ENCODE assay signal across 1 cellular context in genomic region chr9:121074370-121075250, GRCh38.
TF ChIP-seq lines count a peak whose summit lies in the region.

Gene CNTRL (plus strand): TSS chr9:121074955. CDS start chr9:121088327, 13,372 bp downstream.

TF ChIP-seq in K562, 482 proteins besides CTCF, POLR2A, EP300 and RAD21 (continued from another document and continues in another):
- TF ChIP-seq ZNF592 (IDR thresholded peaks at IDR 0.05): peak; percentile 92
- no peak; the same call in 1 of the 2 replicates for TF ChIP-seq POLR2AphosphoS5 (IDR thresholded peaks at IDR 0.05; ENCODE audit: control insufficient read depth, insufficient read depth, low read depth, low read length)
- TF ChIP-seq HSF4 (CRISPR knock-in tag; IDR thresholded peaks at IDR 0.05; ENCODE audit: borderline replicate concordance): 0 out of 2 replicates have a peak, but pooled peaks have one; percentile 60
- no peak for TF ChIP-seq LARP7 (IDR thresholded peaks at IDR 0.05)
- peak; percentile 69 for TF ChIP-seq CHD1 (IDR thresholded peaks at IDR 0.05; ENCODE audit: low read length)
- TF ChIP-seq ZNF384 (IDR thresholded peaks at IDR 0.05; ENCODE audit: low read depth, low read length): no peak
- peak in 1 of 2 experiments; percentile 42; a peak in 2 of 4 replicates for TF ChIP-seq KDM1A (IDR thresholded peaks at IDR 0.05)
- no peak for TF ChIP-seq ARHGAP35 (IDR thresholded peaks at IDR 0.05; ENCODE audit: partially characterized antibody)
- no peak for TF ChIP-seq STAG1 (CRISPR knock-in tag; IDR thresholded peaks at IDR 0.05; ENCODE audit: borderline replicate concordance)
- TF ChIP-seq THAP12 (CRISPR knock-in tag; IDR thresholded peaks at IDR 0.05): peak; percentile 41; the same call in 1 of the 2 replicates
- TF ChIP-seq CAMTA2 (CRISPR knock-in tag; conservative IDR thresholded peaks at IDR 0.05): no peak
- peak; percentile 70 for TF ChIP-seq RFX1 (IDR thresholded peaks at IDR 0.05)
- peak; percentile 81 for TF ChIP-seq HNRNPLL (IDR thresholded peaks at IDR 0.05; ENCODE audit: low read depth, low read length, poor library complexity, severe bottlenecking)
- TF ChIP-seq BRD4 (IDR thresholded peaks at IDR 0.05): peak; percentile 86; the same call in 1 of the 2 replicates
- no peak for TF ChIP-seq ZNF77 (CRISPR knock-in tag; IDR thresholded peaks at IDR 0.05)
- no peak for TF ChIP-seq GATAD2B (IDR thresholded peaks at IDR 0.05; ENCODE audit: borderline replicate concordance)
- no peak for TF ChIP-seq ZNF280B (CRISPR knock-in tag; IDR thresholded peaks at IDR 0.05)
- TF ChIP-seq ZNF740 (CRISPR knock-in tag; IDR thresholded peaks at IDR 0.05): peak; percentile 55; the same call in 1 of the 2 replicates
- TF ChIP-seq ZNF740 (tag; IDR thresholded peaks at IDR 0.05): peak in 1 of 2 experiments; percentile 80; a peak in 2 of 4 replicates
- TF ChIP-seq CTCFL (IDR thresholded peaks at IDR 0.05; ENCODE audit: borderline replicate concordance, insufficient read depth, low read depth, low read length, poor library complexity, severe bottlenecking): no peak
- TF ChIP-seq ZNF609 (CRISPR knock-in tag; IDR thresholded peaks at IDR 0.05; ENCODE audit: borderline replicate concordance): no peak
- TF ChIP-seq SRSF7 (optimal IDR thresholded peaks at IDR 0.05; ENCODE audit: low read depth, low read length): no peak
- peak; percentile 84 for TF ChIP-seq TBP (optimal IDR thresholded peaks at IDR 0.05; ENCODE audit: low read depth, low read length)
- TF ChIP-seq ZBTB33 (CRISPR knock-in tag; IDR thresholded peaks at IDR 0.05): peak; percentile 89
- no peak; a peak in 1 of 4 replicates for TF ChIP-seq ETV6 (IDR thresholded peaks at IDR 0.05; ENCODE audit: borderline replicate concordance in 1 of 2, low read depth in 2 of 2, low read length in 1 of 2)
- TF ChIP-seq ETV6 (CRISPR knock-in tag; IDR thresholded peaks at IDR 0.05; ENCODE audit: borderline replicate concordance): peak; percentile 97; the same call in 1 of the 2 replicates
- peak; percentile 89 to 95; a peak in 3 of 4 replicates for TF ChIP-seq UBTF (IDR thresholded peaks at IDR 0.05; ENCODE audit: borderline replicate concordance in 1 of 2, low read depth in 2 of 2, low read length in 2 of 2)
- TF ChIP-seq FUS (optimal IDR thresholded peaks at IDR 0.05; ENCODE audit: low read depth, low read length): peak; percentile 43
- no peak; the same call in 1 of the 2 replicates for TF ChIP-seq ZNF124 (CRISPR knock-in tag; IDR thresholded peaks at IDR 0.05)
